17 cellular contexts compared by ENCODE assay signal in genomic region chr14:67582061-67582460, GRCh38.
"Had no signal": no experiment of that assay in that cellular context is flagged by ENCODE, and none has a peak within 500 bp of the region (broad histone marks: within the 10 kb centered on the region; RNA-seq: fewer than 3 reads in every experiment).

No MANE protein-coding gene starts in this region.

- FAIRE-seq: kidney had no signal

- H3K9me3 ChIP-seq: suprapubic skin, transverse colon, vagina had no signal

- H3K4me3 ChIP-seq: suprapubic skin, transverse colon, vagina had no signal

- H3K4me1 ChIP-seq: foreskin keratinocyte, suprapubic skin, transverse colon, vagina had no signal

- DNase-seq: activated CD4-positive, alpha-beta T cell treated with anti-CD3 and anti-CD28 coated beads for 1 hour; activated CD4-positive, alpha-beta T cell treated with anti-CD3 and anti-CD28 coated beads, Interleukin-2, amount 50 U/mL, for 4 hours; activated T-cell treated with anti-CD3 and anti-CD28 coated beads, Interleukin-2, amount 50 U/mL, for 72 hours; amniotic stem cell; caudate nucleus; effector memory CD8-positive, alpha-beta T cell; foreskin keratinocyte; glutamatergic neuron; kidney; midbrain; nucleus accumbens; T-helper 1 cell; transverse colon had no signal

- H3K27ac ChIP-seq: epithelial cell of prostate, foreskin keratinocyte, suprapubic skin, transverse colon, vagina had no signal

- H3K36me3 ChIP-seq: vagina had no signal

- H3K27me3 ChIP-seq: foreskin keratinocyte, suprapubic skin, transverse colon, vagina had no signal

- ATAC-seq: activated T-cell treated with anti-CD3 and anti-CD28 coated beads, Interleukin-2, amount 50 U/mL, for 72 hours; effector memory CD8-positive, alpha-beta T cell; foreskin keratinocyte; left lobe of liver had no signal
